ENCODE assay signal across 17 cellular contexts in genomic region chr9:98521141-98521540, GRCh38.
DNase-seq lines count a peak whose midpoint lies in the region; ATAC-seq and TF ChIP-seq lines count a peak whose summit lies in the region.
"Had no signal": no experiment of that assay in that cellular context is flagged by ENCODE, and none has a peak within 500 bp of the region (broad histone marks: within the 10 kb centered on the region; RNA-seq: fewer than 3 reads in every experiment).

No MANE protein-coding gene starts in this region.

- WGBS in suprapubic skin: 84% methylated on average over 3 of the region's 3 CpGs

- no peak for ATAC-seq in HG02938 (IDR thresholded peaks at IDR 0.05; ENCODE audit: unreplicated experiment)
- ATAC-seq: GM12878; stimulated activated naive CD8-positive, alpha-beta T cell treated with anti-CD3 and anti-CD28 coated beads, Interleukin-15, amount 100 ng/mL, for 72 hours had no signal

- H3K9me3 ChIP-seq in WERI-Rb-1 (ENCODE audit: severe bottlenecking) (no peaks in the 10 kb centered on the region), suprapubic skin (no peaks in the 10 kb centered on the region)
- H3K9me3 ChIP-seq: adrenal gland; BLaER1 treated with 17β-estradiol and CSF1 and Interleukin-3, amounts not matched to agents 10 nM and 100 nM; ovary had no signal

- H3K4me3 ChIP-seq in AG09309 (ENCODE audit: control insufficient read depth, low read depth, low read length) (no peak overlapping the region), choroid plexus epithelial cell (ENCODE audit: low read depth, low read length) (no peak overlapping the region), WERI-Rb-1 (ENCODE audit: low read depth, low read length) (no peak overlapping the region), suprapubic skin (no peak overlapping the region)
- H3K4me3 ChIP-seq: adrenal gland; BLaER1 treated with 17β-estradiol and CSF1 and Interleukin-3, amounts not matched to agents 10 nM and 100 nM; GM12878; ovary had no signal

- no peaks in the 10 kb centered on the region for H3K4me1 ChIP-seq in suprapubic skin
- H3K4me1 ChIP-seq: adrenal gland had no signal

- DNase-seq in AG09309 (ENCODE audit: low read depth): peak; percentile 34
- DNase-seq in HT1080 (ENCODE audit: low read depth): peak; percentile 76
- peak; percentile 46 for DNase-seq in choroid plexus epithelial cell (ENCODE audit: low read depth)
- DNase-seq in kidney tubule cell (ENCODE audit: low spot score): peak; percentile 66
- DNase-seq in WERI-Rb-1: no peak
- no peak for DNase-seq in suprapubic skin (ENCODE audit: low spot score in 2 of 2)
- DNase-seq in NCI-H2081 (lab: John Stamatoyannopoulos, UW): no peak
- DNase-seq: activated CD4-positive, alpha-beta memory T cell treated with anti-CD3 and anti-CD28 coated beads for 36 hours; kidney glomerular epithelial cell; NCI-H2081 treated with DMSO at 0.1 percent for 48 hours; ovary; Right ventricle myocardium superior; stimulated activated naive CD8-positive, alpha-beta T cell treated with anti-CD3 and anti-CD28 coated beads, Interleukin-15, amount 100 ng/mL, for 72 hours had no signal

- H3K27me3 ChIP-seq in WERI-Rb-1 (ENCODE audit: insufficient read depth, low read depth, severe bottlenecking) (no peaks in the 10 kb centered on the region), suprapubic skin (peaks cover under 1% of the 10 kb centered on the region)
- H3K27me3 ChIP-seq: adrenal gland; BLaER1 treated with 17β-estradiol and CSF1 and Interleukin-3, amounts not matched to agents 10 nM and 100 nM; ovary had no signal

- no peak for TF ChIP-seq CTCF in AG09309 (IDR thresholded peaks at IDR 0.05; ENCODE audit: control insufficient read depth, insufficient read depth, low read depth, low read length, missing control alignments)
- no peak for TF ChIP-seq CTCF in choroid plexus epithelial cell (conservative IDR thresholded peaks at IDR 0.05; ENCODE audit: low read depth, low read length)
- no peak for TF ChIP-seq CTCF in WERI-Rb-1 (IDR thresholded peaks at IDR 0.05; ENCODE audit: low read depth, low read length)
- TF ChIP-seq CTCF in suprapubic skin (IDR thresholded peaks at IDR 0.05): no peak

- TF ChIP-seq EP300 in suprapubic skin (IDR thresholded peaks at IDR 0.05): no peak

- H3K27ac ChIP-seq in WERI-Rb-1 (no peak overlapping the region), suprapubic skin (no peak overlapping the region)
- H3K27ac ChIP-seq: adrenal gland; BLaER1 treated with 17β-estradiol and CSF1 and Interleukin-3, amounts not matched to agents 10 nM and 100 nM; ovary had no signal

- H3K36me3 ChIP-seq in WERI-Rb-1: no peaks in the 10 kb centered on the region; the same call in 1 of the 2 replicates
- H3K36me3 ChIP-seq in suprapubic skin: no peaks in the 10 kb centered on the region
- H3K36me3 ChIP-seq: adrenal gland; BLaER1 treated with 17β-estradiol and CSF1 and Interleukin-3, amounts not matched to agents 10 nM and 100 nM; ovary had no signal

- no peak for TF ChIP-seq POLR2A in suprapubic skin (IDR thresholded peaks at IDR 0.05)

Comparison
In these comparisons a context has a peak if more than half of its experiments do, and no peak if none do; other contexts are left out.
1. DNase-seq: peak in AG09309 (single experiment), HT1080 (single experiment), choroid plexus epithelial cell (single experiment) and kidney tubule cell (single experiment); none in WERI-Rb-1 (single experiment), suprapubic skin (0 of 2) and NCI-H2081 (0 of 2).